Comparison of ENCODE assay signal across 12 cellular contexts in the genomic region with DNA sequence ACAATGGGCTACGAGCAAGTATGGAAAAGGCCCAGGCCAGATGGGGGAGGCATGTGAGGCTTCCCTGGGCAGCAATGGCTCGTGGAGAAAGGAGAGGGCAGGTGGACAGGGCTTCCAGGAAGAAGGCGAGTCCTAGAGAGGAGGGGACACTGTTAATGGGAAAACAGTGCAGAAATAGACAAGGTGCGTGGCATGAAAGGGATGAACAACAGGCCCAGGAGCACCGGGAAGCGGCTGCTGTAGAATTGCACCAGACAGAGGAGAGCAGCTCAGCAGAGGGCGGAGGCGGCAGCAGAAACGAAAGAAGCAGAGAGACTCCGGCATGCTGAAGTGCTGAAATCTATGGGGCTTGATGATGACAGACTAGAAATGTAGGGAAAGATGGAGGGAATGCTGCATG.
DNase-seq lines count a peak whose midpoint lies in the region; ATAC-seq and TF ChIP-seq lines count a peak whose summit lies in the region.
"Had no signal": no experiment of that assay in that cellular context is flagged by ENCODE, and none has a peak within 500 bp of the region (broad histone marks: within the 10 kb centered on the region; RNA-seq: fewer than 3 reads in every experiment).

No MANE protein-coding gene starts in this region.

- peak overlapping the region; percentile 88 for H3K27ac Mint-ChIP-seq in activated CD8-positive, alpha-beta memory T cell treated with anti-CD3 and anti-CD28 coated beads, Interleukin-2, amount 10 ng/mL, durations not matched to agents 7 days and 5 days
- H3K27ac Mint-ChIP-seq in T-helper 2 cell treated with Interferon-gamma antibody and Interleukin-4, amounts not matched to agents 5 μg/mL and 100 μg/mL, for 36 hours: peak overlapping the region; percentile 75

- H3K27ac ChIP-seq in spleen: peak overlapping the region; percentile 35 to 92 (median 78)
- H3K27ac ChIP-seq: ovary had no signal

- intact Hi-C loops in spleen (cut with DNase I; ENCODE audit: low total_unique reads): no loop called here

- TF ChIP-seq CTCF in spleen (IDR thresholded peaks at IDR 0.05 in 8 of 11, conservative IDR thresholded peaks at IDR 0.05 in 3 of 11): no peak

- H3K9me3 ChIP-seq in spleen: no peaks in the 10 kb centered on the region
- H3K9me3 ChIP-seq: ovary had no signal

- H3K27me3 ChIP-seq in spleen (replicated peaks in 1 of 7): no peaks in the 10 kb centered on the region
- H3K27me3 ChIP-seq: ovary had no signal

- H3K4me1 Mint-ChIP-seq in activated CD8-positive, alpha-beta memory T cell treated with anti-CD3 and anti-CD28 coated beads, Interleukin-2, amount 10 ng/mL, durations not matched to agents 7 days and 5 days: peaks cover 94% of the 10 kb centered on the region
- H3K4me1 Mint-ChIP-seq in T-helper 2 cell treated with Interferon-gamma antibody and Interleukin-4, amounts not matched to agents 5 μg/mL and 100 μg/mL, for 36 hours (ENCODE audit: low read depth): peaks cover 68% of the 10 kb centered on the region

- CTCF ChIA-PET in activated CD8-positive, alpha-beta memory T cell treated with anti-CD3 and anti-CD28 coated beads, Interleukin-2, amount 10 ng/mL, durations not matched to agents 7 days and 5 days (lab: Charles Lee): interaction anchor here (1.0 to 3.2 kb wide), 9 partner anchors 11 to 377 kb away, joined by 3 to 19 read pairs (median 4); no protein-coding TSS in a partner anchor

- WGBS in spleen, 5 donors: 78 to 86% (median 85%) methylated on average over 9 to 10 of the region's 10 CpGs

- TF ChIP-seq POLR2A in spleen (IDR thresholded peaks at IDR 0.05): no peak

- DNase-seq in activated CD8-positive, alpha-beta memory T cell treated with anti-CD3 and anti-CD28 coated beads, Interleukin-2, amount 10 ng/mL, durations not matched to agents 7 days and 5 days: peak; percentile 53
- no peak for DNase-seq in activated CD8-positive, alpha-beta memory T cell treated with anti-CD3 and anti-CD28 coated beads, Interleukin-2, amount 50 U/mL, for 48 hours
- DNase-seq in T-helper 2 cell treated with Interferon-gamma antibody and Interleukin-4, amounts not matched to agents 5 μg/mL and 100 μg/mL, for 36 hours (ENCODE audit: low spot score): no peak
- peak; percentile 38 for DNase-seq in central memory CD4-positive, alpha-beta T cell
- DNase-seq in spleen: no peak
- no peak for DNase-seq in NCI-H82 (lab: John Stamatoyannopoulos, UW)
- no peak for DNase-seq in HPDE6-E6E7 (ENCODE audit: extremely low spot score)
- DNase-seq in SKM-1 (lab: John Stamatoyannopoulos, UW; ENCODE audit: unreplicated experiment): no peak
- DNase-seq: NCI-H2029 treated with DMSO at 0.1 percent for 48 hours, ovary, Right ventricle myocardium superior had no signal

- H3K4me3 ChIP-seq in spleen: peak overlapping the region in 2 of 8 donors; percentile 3 to 41
- H3K4me3 ChIP-seq: ovary, smooth muscle cell had no signal

- H3K36me3 Mint-ChIP-seq in activated CD8-positive, alpha-beta memory T cell treated with anti-CD3 and anti-CD28 coated beads, Interleukin-2, amount 10 ng/mL, durations not matched to agents 7 days and 5 days: peaks cover 23% of the 10 kb centered on the region
- peaks cover 41% of the 10 kb centered on the region for H3K36me3 Mint-ChIP-seq in T-helper 2 cell treated with Interferon-gamma antibody and Interleukin-4, amounts not matched to agents 5 μg/mL and 100 μg/mL, for 36 hours (ENCODE audit: low read depth)

- peaks cover 0 to 49% (median 9%) of the 10 kb centered on the region in 6 donors for H3K36me3 ChIP-seq in spleen
- H3K36me3 ChIP-seq: ovary had no signal

- ATAC-seq in activated CD8-positive, alpha-beta memory T cell treated with anti-CD3 and anti-CD28 coated beads, Interleukin-2, amount 10 ng/mL, durations not matched to agents 7 days and 5 days: peak; percentile 21

- peaks cover 54 to 100% (median 100%) of the 10 kb centered on the region in 6 donors for H3K4me1 ChIP-seq in spleen

- peak overlapping the region; percentile 70 for H3K4me3 Mint-ChIP-seq in activated CD8-positive, alpha-beta memory T cell treated with anti-CD3 and anti-CD28 coated beads, Interleukin-2, amount 10 ng/mL, durations not matched to agents 7 days and 5 days
- peak overlapping the region; percentile 67 for H3K4me3 Mint-ChIP-seq in T-helper 2 cell treated with Interferon-gamma antibody and Interleukin-4, amounts not matched to agents 5 μg/mL and 100 μg/mL, for 36 hours

- no peaks in the 10 kb centered on the region for H3K27me3 Mint-ChIP-seq in activated CD8-positive, alpha-beta memory T cell treated with anti-CD3 and anti-CD28 coated beads, Interleukin-2, amount 10 ng/mL, durations not matched to agents 7 days and 5 days
- no peaks in the 10 kb centered on the region for H3K27me3 Mint-ChIP-seq in T-helper 2 cell treated with Interferon-gamma antibody and Interleukin-4, amounts not matched to agents 5 μg/mL and 100 μg/mL, for 36 hours (ENCODE audit: low read depth)

- no peaks in the 10 kb centered on the region for H3K9me3 Mint-ChIP-seq in activated CD8-positive, alpha-beta memory T cell treated with anti-CD3 and anti-CD28 coated beads, Interleukin-2, amount 10 ng/mL, durations not matched to agents 7 days and 5 days (ENCODE audit: low read depth)
- no peaks in the 10 kb centered on the region for H3K9me3 Mint-ChIP-seq in T-helper 2 cell treated with Interferon-gamma antibody and Interleukin-4, amounts not matched to agents 5 μg/mL and 100 μg/mL, for 36 hours

Comparison
In these comparisons a context has a peak if more than half of its experiments do, and no peak if none do; other contexts are left out.
1. DNase-seq: peak in activated CD8-positive, alpha-beta memory T cell treated with anti-CD3 and anti-CD28 coated beads, Interleukin-2, amount 10 ng/mL, durations not matched to agents 7 days and 5 days (single experiment) and central memory CD4-positive, alpha-beta T cell (single experiment); none in activated CD8-positive, alpha-beta memory T cell treated with anti-CD3 and anti-CD28 coated beads, Interleukin-2, amount 50 U/mL, for 48 hours (single experiment), T-helper 2 cell treated with Interferon-gamma antibody and Interleukin-4, amounts not matched to agents 5 μg/mL and 100 μg/mL, for 36 hours (single experiment), spleen (single experiment), NCI-H82 (single experiment), HPDE6-E6E7 (single experiment) and SKM-1 (single experiment).